Comparison of ENCODE assay signal across 13 cellular contexts in genomic region chr15:60091150-60091549, GRCh38.
DNase-seq lines count a peak whose midpoint lies in the region; ATAC-seq, FAIRE-seq and TF ChIP-seq lines count a peak whose summit lies in the region.
"Had no signal": no experiment of that assay in that cellular context is flagged by ENCODE, and none has a peak within 500 bp of the region (broad histone marks: within the 10 kb centered on the region; RNA-seq: fewer than 3 reads in every experiment).

No MANE protein-coding gene starts in this region.

- TF ChIP-seq CTCF in RWPE1 (conservative IDR thresholded peaks at IDR 0.05; ENCODE audit: low read depth), result no peak
- TF ChIP-seq CTCF in fibroblast of the aortic adventitia (IDR thresholded peaks at IDR 0.05; ENCODE audit: insufficient read depth, low read length), result no peak
- TF ChIP-seq CTCF in pancreas (IDR thresholded peaks at IDR 0.05), result no peak
- TF ChIP-seq CTCF in A673 (conservative IDR thresholded peaks at IDR 0.05; ENCODE audit: low read depth, low read length), result no peak
- no peak for TF ChIP-seq CTCF in WERI-Rb-1 (IDR thresholded peaks at IDR 0.05; ENCODE audit: low read depth, low read length)

- peak overlapping the region; percentile 79 for H3K27ac ChIP-seq in RWPE1
- no peak overlapping the region for H3K27ac ChIP-seq in pancreas
- H3K27ac ChIP-seq in A673 (ENCODE audit: low read depth, low read length, poor library complexity, severe bottlenecking), result no peak overlapping the region
- H3K27ac ChIP-seq in WERI-Rb-1, result no peak overlapping the region
- H3K27ac ChIP-seq: KMS-11 had no signal

- ATAC-seq in pancreas (peak in 3 of 4 donors; percentile 18 to 74 (median 58)), HG03520 (IDR thresholded peaks at IDR 0.05; ENCODE audit: unreplicated experiment) (no peak)
- ATAC-seq: stimulated activated effector memory CD8-positive, alpha-beta T cell treated with anti-CD3 and anti-CD28 coated beads, Interleukin-12 subunit alpha, Interleukin-12 subunit beta, amount 100 ng/mL, for 72 hours had no signal

- H3K36me3 ChIP-seq in pancreas (no peaks in the 10 kb centered on the region), A673 (ENCODE audit: insufficient read depth, low read length, poor library complexity, severe bottlenecking) (no peaks in the 10 kb centered on the region), WERI-Rb-1 (no peaks in the 10 kb centered on the region)

- intact Hi-C loops in pancreas (cut with DNase I) (no loop called here), A673 (cut with micrococcal nuclease; ENCODE audit: unreplicated experiment) (no loop called here)

- no peaks in the 10 kb centered on the region for H3K27me3 ChIP-seq in pancreas
- H3K27me3 ChIP-seq in A673 (replicated peaks; ENCODE audit: insufficient read depth, low read depth, low read length, poor library complexity), result peaks cover 50% of the 10 kb centered on the region
- H3K27me3 ChIP-seq in WERI-Rb-1 (ENCODE audit: insufficient read depth, low read depth, severe bottlenecking), result no peaks in the 10 kb centered on the region

- no TSS peak for BruUV-seq in A673 (replicated peaks; lab: Mats Ljungman, UMichigan)

- H3K9me3 ChIP-seq in pancreas, result no peaks in the 10 kb centered on the region
- no peaks in the 10 kb centered on the region for H3K9me3 ChIP-seq in A673 (ENCODE audit: low read depth, low read length, poor library complexity, severe bottlenecking)
- H3K9me3 ChIP-seq in WERI-Rb-1 (ENCODE audit: severe bottlenecking), result no peaks in the 10 kb centered on the region

- FAIRE-seq in pancreas (lab: Jason Lieb, UNC), result no peak

- H3K4me1 ChIP-seq in pancreas (peaks cover 0 to 7% (median 0%) of the 10 kb centered on the region in 3 donors), A673 (ENCODE audit: insufficient read depth, low read length, poor library complexity, severe bottlenecking) (no peaks in the 10 kb centered on the region)

- H3K4me3 ChIP-seq in fibroblast of the aortic adventitia (ENCODE audit: low read depth, low read length), result no peak overlapping the region
- no peak overlapping the region for H3K4me3 ChIP-seq in pancreas
- no peak overlapping the region for H3K4me3 ChIP-seq in A673 (ENCODE audit: low read depth, low read length, poor library complexity, severe bottlenecking)
- H3K4me3 ChIP-seq in WERI-Rb-1 (ENCODE audit: low read depth, low read length), result no peak overlapping the region

- CTCF ChIA-PET in RWPE1 (lab: Yijun Ruan, JAX) (interaction anchor here (0.5 to 1.5 kb wide), 4 partner anchors 48 to 562 kb away, joined by 3 to 4 read pairs (median 4); no protein-coding TSS in a partner anchor), A673 (lab: Charles Lee) (no interaction called here)

- 84% methylated on average over 5 of the region's 5 CpGs for WGBS in pancreas, 2 donors

- POLR2A ChIA-PET in RWPE1 (lab: Yijun Ruan, JAX; ENCODE audit: low non-redundant PET) (no interaction called here), A673 (lab: Charles Lee; ENCODE audit: low non-redundant PET) (no interaction called here)

- DNase-seq in EH (ENCODE audit: low read depth) (peak; percentile 93), RWPE1 (ENCODE audit: low spot score) (peak; percentile 97), fibroblast of the aortic adventitia (ENCODE audit: low read depth) (peak; percentile 93), pancreas (no peak), A673 (ENCODE audit: low spot score) (no peak), WERI-Rb-1 (no peak)
- DNase-seq in activated CD8-positive, alpha-beta memory T cell treated with anti-CD3 and anti-CD28 coated beads, Interleukin-2, amount 50 U/mL, for 48 hours, result no peak
- DNase-seq: activated gamma-delta T cell treated with Interleukin-2 at 50 U/mL for 16 hours, DMS79, endodermal cell had no signal

Comparison
In these comparisons a context has a peak if more than half of its experiments do, and no peak if none do; other contexts are left out.
1. DNase-seq: peak in EH (single experiment), RWPE1 (single experiment) and fibroblast of the aortic adventitia (single experiment); none in pancreas (0 of 6), A673 (single experiment), WERI-Rb-1 (single experiment) and activated CD8-positive, alpha-beta memory T cell treated with anti-CD3 and anti-CD28 coated beads, Interleukin-2, amount 50 U/mL, for 48 hours (single experiment).